ENCODE assay signal across 9 cellular contexts in the genomic region with DNA sequence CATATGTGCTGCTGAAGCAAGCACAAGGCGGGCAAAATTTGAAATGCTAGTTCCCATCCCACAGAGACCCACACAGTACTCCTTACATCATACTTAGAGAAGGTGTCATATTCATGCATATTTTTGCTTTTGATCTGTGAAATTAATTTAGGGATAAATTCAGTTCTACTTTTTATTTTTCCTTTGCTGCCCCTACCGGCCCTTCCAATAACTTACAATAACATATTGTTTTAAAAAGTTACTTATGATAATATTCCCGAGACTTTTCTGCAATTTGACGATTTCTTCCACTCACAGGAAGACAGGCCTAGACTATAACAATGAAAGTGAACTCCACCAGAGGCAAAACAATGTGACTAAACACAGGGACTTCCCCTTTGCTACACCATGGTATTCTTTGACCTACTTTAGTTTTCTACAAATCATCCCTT. TPM values are rescaled to one million over a fixed set of nuclear protein-coding genes. Genes with fewer than 3 reads are reported as not detected.
A peak's percentile ranks its signal among the peaks of the same experiment; 100 is the strongest.
DNase-seq lines count a peak whose midpoint lies in the region; ATAC-seq and TF ChIP-seq lines count a peak whose summit lies in the region.
"Had no signal": no experiment of that assay in that cellular context is flagged by ENCODE, and none has a peak within 500 bp of the region (broad histone marks: within the 10 kb centered on the region; RNA-seq: fewer than 3 reads in every experiment).

No MANE protein-coding gene starts in this region.

- peak; percentile 52 to 84 for ATAC-seq in left cardiac atrium
- ATAC-seq in HG03039 (IDR thresholded peaks at IDR 0.05; ENCODE audit: unreplicated experiment) = no peak
- ATAC-seq in GM21423 (IDR thresholded peaks at IDR 0.05; ENCODE audit: unreplicated experiment) = no peak

- peaks cover 32% of the 10 kb centered on the region for H3K4me1 Mint-ChIP-seq in activated CD4-positive, alpha-beta memory T cell treated with anti-CD3 and anti-CD28 coated beads for 36 hours (ENCODE audit: low read depth)
- H3K4me1 Mint-ChIP-seq in activated CD4-positive, alpha-beta memory T cell treated with anti-CD3 and anti-CD28 coated beads, Interleukin-2, amount 10 ng/mL, durations not matched to agents 7 days and 5 days = peaks cover 19% of the 10 kb centered on the region
- peaks cover 21% of the 10 kb centered on the region for H3K4me1 Mint-ChIP-seq in T-helper 2 cell treated with Interferon-gamma antibody and Interleukin-4, amounts not matched to agents 5 μg/mL and 100 μg/mL, for 36 hours (ENCODE audit: low read depth)

- H3K4me3 Mint-ChIP-seq in activated CD4-positive, alpha-beta memory T cell treated with anti-CD3 and anti-CD28 coated beads for 36 hours = peak overlapping the region; percentile 31
- no peak overlapping the region for H3K4me3 Mint-ChIP-seq in activated CD4-positive, alpha-beta memory T cell treated with anti-CD3 and anti-CD28 coated beads, Interleukin-2, amount 10 ng/mL, durations not matched to agents 7 days and 5 days
- peak overlapping the region; percentile 1 for H3K4me3 Mint-ChIP-seq in T-helper 2 cell treated with Interferon-gamma antibody and Interleukin-4, amounts not matched to agents 5 μg/mL and 100 μg/mL, for 36 hours

- H3K4me1 ChIP-seq in suprapubic skin = peaks cover 26% of the 10 kb centered on the region

- intact Hi-C loops in activated CD4-positive, alpha-beta memory T cell treated with anti-CD3 and anti-CD28 coated beads for 36 hours (cut with micrococcal nuclease) = loop anchor here (1.0 kb wide), 1 partner anchor 50 kb away; no protein-coding TSS in a partner anchor
- intact Hi-C loops in left cardiac atrium (cut with DNase I) = no loop called here

- TF ChIP-seq CTCF in suprapubic skin (IDR thresholded peaks at IDR 0.05) = no peak

- CTCF ChIA-PET in activated CD4-positive, alpha-beta memory T cell treated with anti-CD3 and anti-CD28 coated beads for 36 hours (lab: Charles Lee) = interaction anchor here (0.7 to 1.7 kb wide), 5 partner anchors 13 to 224 kb away, joined by 3 to 6 read pairs (median 4); no protein-coding TSS in a partner anchor
- CTCF ChIA-PET in activated CD4-positive, alpha-beta memory T cell treated with anti-CD3 and anti-CD28 coated beads, Interleukin-2, amount 10 ng/mL, durations not matched to agents 7 days and 5 days (lab: Charles Lee) = interaction anchor here (0.8 kb wide), 1 partner anchor 11 kb away, joined by 3 read pairs; no protein-coding TSS in a partner anchor

- H3K9me3 Mint-ChIP-seq in activated CD4-positive, alpha-beta memory T cell treated with anti-CD3 and anti-CD28 coated beads for 36 hours = no peaks in the 10 kb centered on the region
- H3K9me3 Mint-ChIP-seq in activated CD4-positive, alpha-beta memory T cell treated with anti-CD3 and anti-CD28 coated beads, Interleukin-2, amount 10 ng/mL, durations not matched to agents 7 days and 5 days = no peaks in the 10 kb centered on the region
- H3K9me3 Mint-ChIP-seq in T-helper 2 cell treated with Interferon-gamma antibody and Interleukin-4, amounts not matched to agents 5 μg/mL and 100 μg/mL, for 36 hours = no peaks in the 10 kb centered on the region

- DNase-seq in activated CD4-positive, alpha-beta memory T cell treated with anti-CD3 and anti-CD28 coated beads for 36 hours = no peak
- DNase-seq in activated CD4-positive, alpha-beta memory T cell treated with anti-CD3 and anti-CD28 coated beads, Interleukin-2, amount 10 ng/mL, durations not matched to agents 7 days and 5 days = no peak
- no peak for DNase-seq in T-helper 2 cell treated with Interferon-gamma antibody and Interleukin-4, amounts not matched to agents 5 μg/mL and 100 μg/mL, for 36 hours (ENCODE audit: low spot score)
- DNase-seq in left cardiac atrium (no peak), suprapubic skin (ENCODE audit: low spot score in 2 of 2) (no peak), NCI-H1436 (lab: John Stamatoyannopoulos, UW) (no peak)

- WGBS in suprapubic skin = 38% methylated on average over 4 of the region's 4 CpGs

- no peaks in the 10 kb centered on the region for H3K36me3 ChIP-seq in suprapubic skin

- TF ChIP-seq EP300 in suprapubic skin (IDR thresholded peaks at IDR 0.05) = no peak

- TF ChIP-seq POLR2A in suprapubic skin (IDR thresholded peaks at IDR 0.05) = no peak

- H3K36me3 Mint-ChIP-seq in activated CD4-positive, alpha-beta memory T cell treated with anti-CD3 and anti-CD28 coated beads for 36 hours = no peaks in the 10 kb centered on the region
- no peaks in the 10 kb centered on the region for H3K36me3 Mint-ChIP-seq in activated CD4-positive, alpha-beta memory T cell treated with anti-CD3 and anti-CD28 coated beads, Interleukin-2, amount 10 ng/mL, durations not matched to agents 7 days and 5 days (ENCODE audit: low read depth)
- H3K36me3 Mint-ChIP-seq in T-helper 2 cell treated with Interferon-gamma antibody and Interleukin-4, amounts not matched to agents 5 μg/mL and 100 μg/mL, for 36 hours (ENCODE audit: low read depth) = no peaks in the 10 kb centered on the region

- POLR2A ChIA-PET in activated CD4-positive, alpha-beta memory T cell treated with anti-CD3 and anti-CD28 coated beads for 36 hours (lab: Charles Lee) = no interaction called here
- POLR2A ChIA-PET in activated CD4-positive, alpha-beta memory T cell treated with anti-CD3 and anti-CD28 coated beads, Interleukin-2, amount 10 ng/mL, durations not matched to agents 7 days and 5 days (lab: Charles Lee) = no interaction called here

- peak overlapping the region; percentile 44 for H3K27ac Mint-ChIP-seq in activated CD4-positive, alpha-beta memory T cell treated with anti-CD3 and anti-CD28 coated beads for 36 hours
- no peak overlapping the region for H3K27ac Mint-ChIP-seq in activated CD4-positive, alpha-beta memory T cell treated with anti-CD3 and anti-CD28 coated beads, Interleukin-2, amount 10 ng/mL, durations not matched to agents 7 days and 5 days
- no peak overlapping the region for H3K27ac Mint-ChIP-seq in T-helper 2 cell treated with Interferon-gamma antibody and Interleukin-4, amounts not matched to agents 5 μg/mL and 100 μg/mL, for 36 hours

- H3K4me3 ChIP-seq in suprapubic skin = no peak overlapping the region
- H3K4me3 ChIP-seq: SK-N-MC had no signal

- H3K9me3 ChIP-seq in suprapubic skin = no peaks in the 10 kb centered on the region

- H3K27me3 ChIP-seq in suprapubic skin = no peaks in the 10 kb centered on the region

- H3K27me3 Mint-ChIP-seq in activated CD4-positive, alpha-beta memory T cell treated with anti-CD3 and anti-CD28 coated beads for 36 hours = no peaks in the 10 kb centered on the region
- H3K27me3 Mint-ChIP-seq in activated CD4-positive, alpha-beta memory T cell treated with anti-CD3 and anti-CD28 coated beads, Interleukin-2, amount 10 ng/mL, durations not matched to agents 7 days and 5 days = no peaks in the 10 kb centered on the region
- peaks cover 6% of the 10 kb centered on the region for H3K27me3 Mint-ChIP-seq in T-helper 2 cell treated with Interferon-gamma antibody and Interleukin-4, amounts not matched to agents 5 μg/mL and 100 μg/mL, for 36 hours (ENCODE audit: low read depth)

- H3K27ac ChIP-seq in suprapubic skin = peak overlapping the region; percentile 44
- H3K27ac ChIP-seq: SK-N-MC had no signal

RNA-seq across cellular contexts. Expression of a gene that starts 35.0 kb away (rescaled TPM):
- 10 to 100 TPM in 1 of 2 experiments, 1 to 10 TPM in 1; 9.3 to 10.6 TPM for total RNA-seq in activated CD4-positive, alpha-beta memory T cell treated with anti-CD3 and anti-CD28 coated beads for 36 hours
- 10 to 100 TPM; 22.9 to 23.0 TPM for total RNA-seq in activated CD4-positive, alpha-beta memory T cell treated with anti-CD3 and anti-CD28 coated beads, Interleukin-2, amount 10 ng/mL, durations not matched to agents 7 days and 5 days
- total RNA-seq in left cardiac atrium (10 to 100 TPM; 22.4 to 54.0 TPM), suprapubic skin (100 to 1,000 TPM in 1 of 4 donors, 10 to 100 TPM in 3; 70.7 to 207 (median 86.7) TPM)

RNA-seq across cellular contexts. Expression of a gene that starts 35.7 kb away (rescaled TPM):
- total RNA-seq in activated CD4-positive, alpha-beta memory T cell treated with anti-CD3 and anti-CD28 coated beads for 36 hours = 10 to 100 TPM; 23.0 to 27.8 TPM
- total RNA-seq in activated CD4-positive, alpha-beta memory T cell treated with anti-CD3 and anti-CD28 coated beads, Interleukin-2, amount 10 ng/mL, durations not matched to agents 7 days and 5 days = 10 to 100 TPM; 21.6 to 23.3 TPM
- total RNA-seq in left cardiac atrium (10 to 100 TPM in 1 of 2 donors, 1 to 10 TPM in 1; 7.6 to 10.2 TPM), suprapubic skin (10 to 100 TPM; 10.3 to 18.8 (median 13.8) TPM)

Comparison
In these comparisons a context has a peak if more than half of its experiments do, and no peak if none do; other contexts are left out.
1. ATAC-seq: peak in left cardiac atrium (2 of 2); none in HG03039 (single experiment) and GM21423 (single experiment).